1 cellular context compared by ENCODE assay signal in the genomic region with DNA sequence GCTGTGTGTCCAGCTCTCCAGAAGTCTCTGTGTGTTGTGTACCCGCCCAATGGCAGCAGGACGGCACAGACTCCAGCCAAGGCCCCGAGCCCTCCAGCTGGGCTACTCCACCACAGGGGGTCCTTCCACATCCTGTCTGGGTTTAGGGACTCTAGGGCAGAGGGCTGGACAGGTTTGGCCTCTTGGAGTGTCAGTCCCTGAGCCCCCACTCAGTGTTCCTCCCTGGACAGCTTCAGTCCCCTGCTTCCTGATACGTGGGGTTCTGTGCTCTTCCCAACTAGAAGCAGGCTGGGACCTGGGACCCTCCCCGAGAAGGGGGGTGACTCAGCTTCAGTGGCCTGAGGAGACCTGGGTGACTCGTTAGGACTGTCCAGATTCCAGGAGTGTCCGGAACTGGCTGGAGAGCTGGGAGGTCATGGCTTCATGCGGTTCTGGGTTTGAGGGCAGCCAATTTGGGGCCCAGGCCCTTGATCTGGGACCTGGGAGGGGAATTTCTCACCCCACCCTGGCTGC.
TF ChIP-seq lines count a peak whose summit lies in the region.

No MANE protein-coding gene starts in this region.

TF ChIP-seq in IMR-90, 13 proteins besides CTCF, POLR2A, EP300 and RAD21:
- no peak for TF ChIP-seq BHLHE40 (IDR thresholded peaks at IDR 0.05; ENCODE audit: low read depth, low read length)
- peak; percentile 53; the same call in 1 of the 2 replicates for TF ChIP-seq FOS (IDR thresholded peaks at IDR 0.05; ENCODE audit: low read depth, low read length)
